ENCODE assay signal across 21 cellular contexts in the genomic region with DNA sequence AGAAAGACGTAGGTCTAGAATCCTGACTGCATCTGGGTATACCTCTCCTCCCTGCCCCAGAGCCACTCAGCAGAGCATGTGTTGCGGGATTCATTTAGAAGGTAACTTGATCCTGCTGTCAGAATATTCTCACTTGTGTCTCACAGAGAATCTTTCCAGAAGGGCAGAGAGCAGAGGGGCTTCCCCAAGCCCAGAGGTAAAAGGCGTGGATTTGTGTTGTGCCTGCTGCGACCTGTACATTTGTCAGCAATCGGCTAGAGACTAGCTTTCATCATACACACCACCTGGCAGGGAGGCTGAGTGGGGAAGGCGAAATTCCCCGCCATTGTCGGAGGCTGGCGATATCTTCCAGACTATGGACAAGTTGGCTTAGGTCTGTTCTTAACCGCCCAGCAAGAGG.
"Had no signal": no experiment of that assay in that cellular context is flagged by ENCODE, and none has a peak within 500 bp of the region (broad histone marks: within the 10 kb centered on the region; RNA-seq: fewer than 3 reads in every experiment).

No MANE protein-coding gene starts in this region.

- H3K36me3 ChIP-seq: gastroesophageal sphincter, left ventricle myocardium inferior, lower lobe of right lung, pancreas, prostate gland, right lobe of liver, tibial nerve, upper lobe of right lung had no signal

- ATAC-seq: gastroesophageal sphincter; lower lobe of right lung; pancreas; right lobe of liver; stimulated activated naive B cell treated with anti-CD40 and anti-IgM and Interleukin-4, amounts not matched to agents 10 μg/mL and 1 μg/mL and 100 μg/mL, for 72 hours; stimulated activated naive CD8-positive, alpha-beta T cell treated with anti-CD3 and anti-CD28 coated beads, Interleukin-15, amount 100 ng/mL, for 72 hours; upper lobe of right lung had no signal

- H3K27me3 ChIP-seq: gastroesophageal sphincter, pancreas, right lobe of liver, testis, tibial nerve, upper lobe of right lung had no signal

- H3K4me3 ChIP-seq: coronary artery, gastroesophageal sphincter, left ventricle myocardium inferior, lower lobe of right lung, pancreas, prostate gland, right lobe of liver, testis, tibial nerve, upper lobe of right lung had no signal

- H3K9me3 ChIP-seq: lower lobe of right lung, pancreas, prostate gland, right lobe of liver, testis, upper lobe of right lung had no signal

- H3K4me1 ChIP-seq: gastroesophageal sphincter, left ventricle myocardium inferior, lower lobe of right lung, pancreas, prostate gland, right lobe of liver, testis, tibial nerve, upper lobe of right lung had no signal

- DNase-seq: effector CD4-positive, alpha-beta T cell; endodermal cell; glutamatergic neuron; islet precursor cell; left ventricle myocardium inferior; lower lobe of right lung; occipital lobe; pancreas; retina; right lobe of liver; stimulated activated CD4-positive, alpha-beta T cell treated with anti-CD3 and anti-CD28 coated beads, Interleukin-15, amount 100 ng/mL, for 24 hours; stimulated activated CD4-positive, alpha-beta T cell treated with anti-CD3 and anti-CD28 coated beads, Interleukin-1b, Interleukin-23, amount 100 ng/mL, for 48 hours; stimulated activated CD4-positive, alpha-beta T cell treated with anti-CD3 and anti-CD28 coated beads, Interleukin-4, amount 100 ng/mL, for 4 hours; stimulated activated naive B cell treated with anti-CD40 and anti-IgM and Interleukin-4, amounts not matched to agents 10 μg/mL and 1 μg/mL and 100 μg/mL, for 72 hours; stimulated activated naive CD8-positive, alpha-beta T cell treated with anti-CD3 and anti-CD28 coated beads, Interleukin-15, amount 100 ng/mL, for 72 hours; testis; upper lobe of right lung had no signal

- H3K27ac ChIP-seq: coronary artery, gastroesophageal sphincter, left ventricle myocardium inferior, lower lobe of right lung, pancreas, prostate gland, right lobe of liver, testis, tibial nerve, upper lobe of right lung had no signal
